In genomic region chr10:51183783-51184182, GRCh38 we compare ENCODE assay signal across 26 cellular contexts.
"Had no signal": no experiment of that assay in that cellular context is flagged by ENCODE, and none has a peak within 500 bp of the region (broad histone marks: within the 10 kb centered on the region; RNA-seq: fewer than 3 reads in every experiment).

No MANE protein-coding gene starts in this region.

- H3K4me3 ChIP-seq: stomach, suprapubic skin, testis, thoracic aorta, thyroid gland, tibial artery, tibial nerve, transverse colon, upper lobe of left lung, upper lobe of right lung, uterus, vagina had no signal

- ATAC-seq: stimulated activated effector memory CD8-positive, alpha-beta T cell treated with anti-CD3 and anti-CD28 coated beads, Interleukin-12 subunit alpha, Interleukin-12 subunit beta, amount 100 ng/mL, for 72 hours; stimulated activated memory B cell treated with anti-CD40 and anti-IgM and Interleukin-4, amounts not matched to agents 10 μg/mL and 1 μg/mL and 100 μg/mL, for 72 hours; stimulated activated naive B cell treated with anti-CD40 and anti-IgM and Interleukin-4, amounts not matched to agents 10 μg/mL and 1 μg/mL and 100 μg/mL, for 72 hours; stimulated activated naive CD8-positive, alpha-beta T cell treated with anti-CD3 and anti-CD28 coated beads, Interleukin-15, amount 100 ng/mL, for 72 hours; upper lobe of right lung had no signal

- H3K36me3 ChIP-seq: stomach, suprapubic skin, thoracic aorta, thyroid gland, tibial artery, tibial nerve, transverse colon, upper lobe of left lung, upper lobe of right lung, uterus, vagina had no signal

- H3K27me3 ChIP-seq: stomach, suprapubic skin, testis, thyroid gland, tibial artery, tibial nerve, transverse colon, upper lobe of left lung, upper lobe of right lung, uterus, vagina had no signal

- H3K27ac ChIP-seq: stomach, suprapubic skin, testis, thyroid gland, tibial artery, tibial nerve, transverse colon, upper lobe of left lung, upper lobe of right lung, uterus, vagina had no signal

- H3K9me3 ChIP-seq: stomach, suprapubic skin, testis, thoracic aorta, thyroid gland, tibial artery, tibial nerve, transverse colon, upper lobe of left lung, upper lobe of right lung, uterus, vagina had no signal

- H3K4me1 ChIP-seq: stomach, testis, thyroid gland, transverse colon, upper lobe of right lung, uterus had no signal

- DNase-seq: stimulated activated CD4-positive, alpha-beta T cell treated with anti-CD3 and anti-CD28 coated beads, Interleukin-2, amount 100 ng/mL, for 24 hours; stimulated activated CD4-positive, alpha-beta T cell treated with anti-CD3 and anti-CD28 coated beads, Interleukin-2, amount 100 ng/mL, for 48 hours; stimulated activated CD4-positive, alpha-beta T cell treated with anti-CD3 and anti-CD28 coated beads, Interleukin-4, amount 100 ng/mL, for 1 hour; stimulated activated CD4-positive, alpha-beta T cell treated with anti-CD3 and anti-CD28 coated beads, Interleukin-4, amount 100 ng/mL, for 24 hours; stimulated activated CD4-positive, alpha-beta T cell treated with anti-CD3 and anti-CD28 coated beads, Interleukin-4, amount 100 ng/mL, for 4 hours; stimulated activated CD8-positive, alpha-beta memory T cell treated with anti-CD3 and anti-CD28 coated beads, Interleukin-4, amount 100 ng/mL, for 48 hours; stimulated activated naive B cell treated with anti-CD40 and anti-IgM and Interleukin-4, amounts not matched to agents 10 μg/mL and 1 μg/mL and 100 μg/mL, for 72 hours; stimulated activated naive CD4-positive, alpha-beta T cell; stimulated activated naive CD4-positive, alpha-beta T cell treated with Interleukin-2 at 50 U/mL for 16 hours; stimulated activated naive CD8-positive, alpha-beta T cell treated with anti-CD3 and anti-CD28 coated beads, Interleukin-15, amount 100 ng/mL, for 72 hours; stomach; substantia nigra; testis; thyroid gland; tibial artery; transverse colon; trophoblast cell; upper lobe of left lung; upper lobe of right lung; uterus had no signal
